15 cellular contexts compared by ENCODE assay signal in genomic region chr7:147981072-147981813, GRCh38.
A peak's percentile ranks its signal among the peaks of the same experiment; 100 is the strongest.
DNase-seq lines count a peak whose midpoint lies in the region; ATAC-seq and TF ChIP-seq lines count a peak whose summit lies in the region.
"Had no signal": no experiment of that assay in that cellular context is flagged by ENCODE, and none has a peak within 500 bp of the region (broad histone marks: within the 10 kb centered on the region; RNA-seq: fewer than 3 reads in every experiment).

No MANE protein-coding gene starts in this region.

- H3K27ac ChIP-seq in uterus, result no peak overlapping the region
- H3K27ac ChIP-seq: dorsolateral prefrontal cortex, HL-60, lower lobe of right lung had no signal

- H3K36me3 ChIP-seq in uterus, result no peaks in the 10 kb centered on the region
- H3K36me3 ChIP-seq: lower lobe of right lung had no signal

- no peak for TF ChIP-seq CTCF in uterus (IDR thresholded peaks at IDR 0.05)

- H3K4me1 ChIP-seq in uterus, result no peaks in the 10 kb centered on the region
- H3K4me1 ChIP-seq: lower lobe of right lung had no signal

- no peak for DNase-seq in COLO668 (lab: John Stamatoyannopoulos, UW; ENCODE audit: unreplicated experiment)
- DNase-seq in posterior cingulate gyrus, result no peak
- no peak for DNase-seq in islet precursor cell
- no peak for DNase-seq in uterus
- DNase-seq: COR-L47; dorsolateral prefrontal cortex; lower lobe of right lung; NCI-H1092 treated with DMSO at 0.1 percent for 48 hours; NCI-H774; stimulated activated CD4-positive, alpha-beta T cell treated with anti-CD3 and anti-CD28 coated beads, Interleukin-4, amount 100 ng/mL, for 4 hours had no signal

- intact Hi-C loops in posterior cingulate gyrus (cut with DNase I) (no loop called here), uterus (cut with DNase I; ENCODE audit: low total_unique reads) (no loop called here)

- ATAC-seq in GM18519 (IDR thresholded peaks at IDR 0.05; ENCODE audit: low FRiP score, unreplicated experiment) (peak; percentile 96), GM21515 (IDR thresholded peaks at IDR 0.05; ENCODE audit: unreplicated experiment) (peak; percentile 89), HG03103 (IDR thresholded peaks at IDR 0.05; ENCODE audit: low read depth, unreplicated experiment) (peak; percentile 78), SK-N-SH treated with all-trans-retinoic acid at 6 μM for 48 hours (peak; percentile 67)
- ATAC-seq: lower lobe of right lung had no signal

- H3K4me3 ChIP-seq in uterus, result no peak overlapping the region
- H3K4me3 ChIP-seq: dorsolateral prefrontal cortex, lower lobe of right lung had no signal

- H3K27me3 ChIP-seq in uterus, result no peaks in the 10 kb centered on the region
- H3K27me3 ChIP-seq: dorsolateral prefrontal cortex had no signal

- H3K9me3 ChIP-seq in uterus, result no peaks in the 10 kb centered on the region
- H3K9me3 ChIP-seq: lower lobe of right lung had no signal

- TF ChIP-seq POLR2A in uterus (IDR thresholded peaks at IDR 0.05), result no peak

TF ChIP-seq in SK-N-SH treated with all-trans-retinoic acid at 6 μM for 48 hours, 23 proteins besides CTCF, POLR2A, EP300 and RAD21:
- TF ChIP-seq CSRNP3 (CRISPR knock-in tag; IDR thresholded peaks at IDR 0.05) (no peak), OSR1 (CRISPR knock-in tag; IDR thresholded peaks at IDR 0.05) (no peak), ESRRG (CRISPR knock-in tag; IDR thresholded peaks at IDR 0.05) (no peak), BACH2 (CRISPR knock-in tag; IDR thresholded peaks at IDR 0.05; ENCODE audit: borderline replicate concordance) (no peak), GLIS3 (CRISPR knock-in tag; IDR thresholded peaks at IDR 0.05) (no peak), ISL1 (CRISPR knock-in tag; IDR thresholded peaks at IDR 0.05) (peak; percentile 83), TCF4 (CRISPR knock-in tag; IDR thresholded peaks at IDR 0.05; ENCODE audit: borderline replicate concordance) (no peak; the same call in 1 of the 2 replicates), CSDC2 (CRISPR knock-in tag; IDR thresholded peaks at IDR 0.05) (no peak), ZNF8 (CRISPR knock-in tag; IDR thresholded peaks at IDR 0.05) (0 out of 2 replicates have a peak, but pooled peaks have one; percentile 20), ZFP3 (CRISPR knock-in tag; IDR thresholded peaks at IDR 0.05) (no peak), ZNF565 (CRISPR knock-in tag; conservative IDR thresholded peaks at IDR 0.05; ENCODE audit: low read depth) (no peak), ZC3H10 (CRISPR knock-in tag; IDR thresholded peaks at IDR 0.05) (0 out of 2 replicates have a peak, but pooled peaks have one; percentile 32), RARB (CRISPR knock-in tag; IDR thresholded peaks at IDR 0.05) (no peak), PATZ1 (CRISPR knock-in tag; IDR thresholded peaks at IDR 0.05; ENCODE audit: borderline replicate concordance) (no peak), PPARA (CRISPR knock-in tag; IDR thresholded peaks at IDR 0.05; ENCODE audit: borderline replicate concordance) (no peak), TOX (CRISPR knock-in tag; IDR thresholded peaks at IDR 0.05; ENCODE audit: borderline replicate concordance) (no peak), CREB5 (CRISPR knock-in tag; IDR thresholded peaks at IDR 0.05; ENCODE audit: low read depth) (peak; percentile 29; the same call in 1 of the 2 replicates), ZNF70 (CRISPR knock-in tag; IDR thresholded peaks at IDR 0.05) (no peak), ARNTL (CRISPR knock-in tag; IDR thresholded peaks at IDR 0.05; ENCODE audit: borderline replicate concordance, low read depth) (no peak), ZFP30 (CRISPR knock-in tag; IDR thresholded peaks at IDR 0.05) (peak; percentile 24; the same call in 1 of the 2 replicates), SNAI2 (CRISPR knock-in tag; IDR thresholded peaks at IDR 0.05) (peak; percentile 43; the same call in 1 of the 2 replicates)
- TF ChIP-seq, protein P1, sequence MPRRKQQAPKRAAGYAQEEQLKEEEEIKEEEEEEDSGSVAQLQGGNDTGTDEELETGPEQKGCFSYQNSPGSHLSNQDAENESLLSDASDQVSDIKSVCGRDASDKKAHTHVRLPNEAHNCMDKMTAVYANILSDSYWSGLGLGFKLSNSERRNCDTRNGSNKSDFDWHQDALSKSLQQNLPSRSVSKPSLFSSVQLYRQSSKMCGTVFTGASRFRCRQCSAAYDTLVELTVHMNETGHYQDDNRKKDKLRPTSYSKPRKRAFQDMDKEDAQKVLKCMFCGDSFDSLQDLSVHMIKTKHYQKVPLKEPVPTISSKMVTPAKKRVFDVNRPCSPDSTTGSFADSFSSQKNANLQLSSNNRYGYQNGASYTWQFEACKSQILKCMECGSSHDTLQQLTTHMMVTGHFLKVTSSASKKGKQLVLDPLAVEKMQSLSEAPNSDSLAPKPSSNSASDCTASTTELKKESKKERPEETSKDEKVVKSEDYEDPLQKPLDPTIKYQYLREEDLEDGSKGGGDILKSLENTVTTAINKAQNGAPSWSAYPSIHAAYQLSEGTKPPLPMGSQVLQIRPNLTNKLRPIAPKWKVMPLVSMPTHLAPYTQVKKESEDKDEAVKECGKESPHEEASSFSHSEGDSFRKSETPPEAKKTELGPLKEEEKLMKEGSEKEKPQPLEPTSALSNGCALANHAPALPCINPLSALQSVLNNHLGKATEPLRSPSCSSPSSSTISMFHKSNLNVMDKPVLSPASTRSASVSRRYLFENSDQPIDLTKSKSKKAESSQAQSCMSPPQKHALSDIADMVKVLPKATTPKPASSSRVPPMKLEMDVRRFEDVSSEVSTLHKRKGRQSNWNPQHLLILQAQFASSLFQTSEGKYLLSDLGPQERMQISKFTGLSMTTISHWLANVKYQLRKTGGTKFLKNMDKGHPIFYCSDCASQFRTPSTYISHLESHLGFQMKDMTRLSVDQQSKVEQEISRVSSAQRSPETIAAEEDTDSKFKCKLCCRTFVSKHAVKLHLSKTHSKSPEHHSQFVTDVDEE (CRISPR knock-in tag; IDR thresholded peaks at IDR 0.05), result no peak
- TF ChIP-seq, protein P2, sequence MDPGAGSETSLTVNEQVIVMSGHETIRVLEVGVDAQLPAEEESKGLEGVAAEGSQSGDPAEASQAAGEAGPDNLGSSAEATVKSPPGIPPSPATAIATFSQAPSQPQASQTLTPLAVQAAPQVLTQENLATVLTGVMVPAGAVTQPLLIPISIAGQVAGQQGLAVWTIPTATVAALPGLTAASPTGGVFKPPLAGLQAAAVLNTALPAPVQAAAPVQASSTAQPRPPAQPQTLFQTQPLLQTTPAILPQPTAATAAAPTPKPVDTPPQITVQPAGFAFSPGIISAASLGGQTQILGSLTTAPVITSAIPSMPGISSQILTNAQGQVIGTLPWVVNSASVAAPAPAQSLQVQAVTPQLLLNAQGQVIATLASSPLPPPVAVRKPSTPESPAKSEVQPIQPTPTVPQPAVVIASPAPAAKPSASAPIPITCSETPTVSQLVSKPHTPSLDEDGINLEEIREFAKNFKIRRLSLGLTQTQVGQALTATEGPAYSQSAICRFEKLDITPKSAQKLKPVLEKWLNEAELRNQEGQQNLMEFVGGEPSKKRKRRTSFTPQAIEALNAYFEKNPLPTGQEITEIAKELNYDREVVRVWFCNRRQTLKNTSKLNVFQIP (CRISPR knock-in tag; IDR thresholded peaks at IDR 0.05; ENCODE audit: borderline replicate concordance, low read depth), result no peak
